Comparison of ENCODE assay signal across 1 cellular context in the genomic region with DNA sequence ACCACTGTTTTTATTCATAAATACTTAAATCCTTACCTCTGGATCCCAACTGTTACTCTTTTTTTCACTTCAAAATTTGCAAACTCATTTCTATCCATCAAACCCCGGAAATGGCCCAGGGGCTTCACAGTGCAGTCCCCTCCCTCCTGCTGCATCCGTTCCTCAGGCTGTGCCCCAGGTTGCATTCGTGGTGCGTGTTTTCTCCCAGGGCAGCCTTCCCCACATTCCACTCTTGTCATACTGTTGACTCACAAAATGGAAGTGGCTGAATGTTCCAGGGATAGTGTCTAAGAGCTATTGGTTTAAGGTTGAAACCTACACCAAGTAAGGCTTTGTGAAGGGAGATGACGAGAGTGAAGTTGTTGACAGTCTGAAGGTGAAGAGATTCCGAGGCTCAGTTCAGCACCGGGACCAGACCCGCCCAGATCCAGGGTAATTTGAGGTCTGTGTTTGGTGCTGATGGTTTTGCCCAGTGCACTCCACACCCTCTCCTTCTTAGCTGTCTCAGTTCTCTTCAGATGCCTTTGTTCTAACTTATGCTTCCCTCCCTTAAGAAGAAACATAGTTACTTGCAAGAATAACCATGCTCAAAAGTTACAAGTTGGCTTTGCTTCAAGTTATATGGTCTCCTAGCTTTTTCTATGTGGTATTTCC.
TF ChIP-seq lines count a peak whose summit lies in the region.

No MANE protein-coding gene starts in this region.

TF ChIP-seq in GM23338, 12 proteins besides CTCF, POLR2A, EP300 and RAD21:
- TF ChIP-seq, protein P1, sequence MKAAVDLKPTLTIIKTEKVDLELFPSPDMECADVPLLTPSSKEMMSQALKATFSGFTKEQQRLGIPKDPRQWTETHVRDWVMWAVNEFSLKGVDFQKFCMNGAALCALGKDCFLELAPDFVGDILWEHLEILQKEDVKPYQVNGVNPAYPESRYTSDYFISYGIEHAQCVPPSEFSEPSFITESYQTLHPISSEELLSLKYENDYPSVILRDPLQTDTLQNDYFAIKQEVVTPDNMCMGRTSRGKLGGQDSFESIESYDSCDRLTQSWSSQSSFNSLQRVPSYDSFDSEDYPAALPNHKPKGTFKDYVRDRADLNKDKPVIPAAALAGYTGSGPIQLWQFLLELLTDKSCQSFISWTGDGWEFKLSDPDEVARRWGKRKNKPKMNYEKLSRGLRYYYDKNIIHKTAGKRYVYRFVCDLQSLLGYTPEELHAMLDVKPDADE (IDR thresholded peaks at IDR 0.05): no peak
- TF ChIP-seq NANOG (IDR thresholded peaks at IDR 0.05; ENCODE audit: borderline replicate concordance): no peak
- TF ChIP-seq, protein P2, sequence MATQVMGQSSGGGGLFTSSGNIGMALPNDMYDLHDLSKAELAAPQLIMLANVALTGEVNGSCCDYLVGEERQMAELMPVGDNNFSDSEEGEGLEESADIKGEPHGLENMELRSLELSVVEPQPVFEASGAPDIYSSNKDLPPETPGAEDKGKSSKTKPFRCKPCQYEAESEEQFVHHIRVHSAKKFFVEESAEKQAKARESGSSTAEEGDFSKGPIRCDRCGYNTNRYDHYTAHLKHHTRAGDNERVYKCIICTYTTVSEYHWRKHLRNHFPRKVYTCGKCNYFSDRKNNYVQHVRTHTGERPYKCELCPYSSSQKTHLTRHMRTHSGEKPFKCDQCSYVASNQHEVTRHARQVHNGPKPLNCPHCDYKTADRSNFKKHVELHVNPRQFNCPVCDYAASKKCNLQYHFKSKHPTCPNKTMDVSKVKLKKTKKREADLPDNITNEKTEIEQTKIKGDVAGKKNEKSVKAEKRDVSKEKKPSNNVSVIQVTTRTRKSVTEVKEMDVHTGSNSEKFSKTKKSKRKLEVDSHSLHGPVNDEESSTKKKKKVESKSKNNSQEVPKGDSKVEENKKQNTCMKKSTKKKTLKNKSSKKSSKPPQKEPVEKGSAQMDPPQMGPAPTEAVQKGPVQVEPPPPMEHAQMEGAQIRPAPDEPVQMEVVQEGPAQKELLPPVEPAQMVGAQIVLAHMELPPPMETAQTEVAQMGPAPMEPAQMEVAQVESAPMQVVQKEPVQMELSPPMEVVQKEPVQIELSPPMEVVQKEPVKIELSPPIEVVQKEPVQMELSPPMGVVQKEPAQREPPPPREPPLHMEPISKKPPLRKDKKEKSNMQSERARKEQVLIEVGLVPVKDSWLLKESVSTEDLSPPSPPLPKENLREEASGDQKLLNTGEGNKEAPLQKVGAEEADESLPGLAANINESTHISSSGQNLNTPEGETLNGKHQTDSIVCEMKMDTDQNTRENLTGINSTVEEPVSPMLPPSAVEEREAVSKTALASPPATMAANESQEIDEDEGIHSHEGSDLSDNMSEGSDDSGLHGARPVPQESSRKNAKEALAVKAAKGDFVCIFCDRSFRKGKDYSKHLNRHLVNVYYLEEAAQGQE (IDR thresholded peaks at IDR 0.05; ENCODE audit: unreplicated experiment): no peak
- TF ChIP-seq CREB1 (CRISPR knock-in tag; IDR thresholded peaks at IDR 0.05; ENCODE audit: low read depth): no peak
- TF ChIP-seq JUNB (IDR thresholded peaks at IDR 0.05; ENCODE audit: unreplicated experiment): no peak
- no peak for TF ChIP-seq POLR2AphosphoS5 (IDR thresholded peaks at IDR 0.05; ENCODE audit: low read depth)
- no peak for TF ChIP-seq EZH2phosphoT487 (IDR thresholded peaks at IDR 0.05; ENCODE audit: unreplicated experiment)
- TF ChIP-seq EZH2 (IDR thresholded peaks at IDR 0.05; ENCODE audit: low read depth, unreplicated experiment): no peak
- no peak for TF ChIP-seq ZNF114 (CRISPR knock-in tag; IDR thresholded peaks at IDR 0.05)
- no peak for TF ChIP-seq ZNF331 (CRISPR knock-in tag; IDR thresholded peaks at IDR 0.05; ENCODE audit: low read depth)
